ENCODE assay signal across 1 cellular context in genomic region chr22:36814796-36815195, GRCh38.
TF ChIP-seq lines count a peak whose summit lies in the region.

No MANE protein-coding gene starts in this region.

TF ChIP-seq in GM23338, 12 proteins besides CTCF, POLR2A, EP300 and RAD21 (continued from another document):
- TF ChIP-seq ZNF462 (CRISPR knock-in tag; IDR thresholded peaks at IDR 0.05) (no peak), NANOG (IDR thresholded peaks at IDR 0.05; ENCODE audit: borderline replicate concordance) (no peak), ZNF114 (CRISPR knock-in tag; IDR thresholded peaks at IDR 0.05) (no peak), CREB1 (CRISPR knock-in tag; IDR thresholded peaks at IDR 0.05; ENCODE audit: low read depth) (no peak), EZH2 (IDR thresholded peaks at IDR 0.05; ENCODE audit: low read depth, unreplicated experiment) (no peak), ETS1 (IDR thresholded peaks at IDR 0.05) (no peak), STAT1 (IDR thresholded peaks at IDR 0.05; ENCODE audit: unreplicated experiment) (no peak), ZNF331 (CRISPR knock-in tag; IDR thresholded peaks at IDR 0.05; ENCODE audit: low read depth) (no peak), EZH2phosphoT487 (IDR thresholded peaks at IDR 0.05; ENCODE audit: unreplicated experiment) (no peak), JUNB (IDR thresholded peaks at IDR 0.05; ENCODE audit: unreplicated experiment) (no peak)
- TF ChIP-seq, protein P1, sequence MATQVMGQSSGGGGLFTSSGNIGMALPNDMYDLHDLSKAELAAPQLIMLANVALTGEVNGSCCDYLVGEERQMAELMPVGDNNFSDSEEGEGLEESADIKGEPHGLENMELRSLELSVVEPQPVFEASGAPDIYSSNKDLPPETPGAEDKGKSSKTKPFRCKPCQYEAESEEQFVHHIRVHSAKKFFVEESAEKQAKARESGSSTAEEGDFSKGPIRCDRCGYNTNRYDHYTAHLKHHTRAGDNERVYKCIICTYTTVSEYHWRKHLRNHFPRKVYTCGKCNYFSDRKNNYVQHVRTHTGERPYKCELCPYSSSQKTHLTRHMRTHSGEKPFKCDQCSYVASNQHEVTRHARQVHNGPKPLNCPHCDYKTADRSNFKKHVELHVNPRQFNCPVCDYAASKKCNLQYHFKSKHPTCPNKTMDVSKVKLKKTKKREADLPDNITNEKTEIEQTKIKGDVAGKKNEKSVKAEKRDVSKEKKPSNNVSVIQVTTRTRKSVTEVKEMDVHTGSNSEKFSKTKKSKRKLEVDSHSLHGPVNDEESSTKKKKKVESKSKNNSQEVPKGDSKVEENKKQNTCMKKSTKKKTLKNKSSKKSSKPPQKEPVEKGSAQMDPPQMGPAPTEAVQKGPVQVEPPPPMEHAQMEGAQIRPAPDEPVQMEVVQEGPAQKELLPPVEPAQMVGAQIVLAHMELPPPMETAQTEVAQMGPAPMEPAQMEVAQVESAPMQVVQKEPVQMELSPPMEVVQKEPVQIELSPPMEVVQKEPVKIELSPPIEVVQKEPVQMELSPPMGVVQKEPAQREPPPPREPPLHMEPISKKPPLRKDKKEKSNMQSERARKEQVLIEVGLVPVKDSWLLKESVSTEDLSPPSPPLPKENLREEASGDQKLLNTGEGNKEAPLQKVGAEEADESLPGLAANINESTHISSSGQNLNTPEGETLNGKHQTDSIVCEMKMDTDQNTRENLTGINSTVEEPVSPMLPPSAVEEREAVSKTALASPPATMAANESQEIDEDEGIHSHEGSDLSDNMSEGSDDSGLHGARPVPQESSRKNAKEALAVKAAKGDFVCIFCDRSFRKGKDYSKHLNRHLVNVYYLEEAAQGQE (IDR thresholded peaks at IDR 0.05; ENCODE audit: unreplicated experiment), result no peak
